In genomic region chr1:187264995-187265602, GRCh38 we compare ENCODE assay signal across 8 cellular contexts.
DNase-seq lines count a peak whose midpoint lies in the region; ATAC-seq and TF ChIP-seq lines count a peak whose summit lies in the region.

No MANE protein-coding gene starts in this region.

- H3K9me3 Mint-ChIP-seq in Calu3 (ENCODE audit: low read depth, unreplicated experiment) = no peaks in the 10 kb centered on the region
- peaks cover 10% of the 10 kb centered on the region for H3K9me3 Mint-ChIP-seq in natural killer cell treated with Interleukin-12 subunit alpha and Interleukin-12 subunit beta and Interleukin-15 and Interleukin-18, amount 100 ng/mL, for 72 hours

- BruUV-seq in Calu3 (replicated peaks; lab: Mats Ljungman, UMichigan) = no TSS peak

- H2BK120ac ChIP-seq in neuronal stem cell (ENCODE audit: low read depth, low read length) = no peak overlapping the region

- H3K27ac ChIP-seq in neuronal stem cell (replicated peaks; ENCODE audit: low read length) = no peak overlapping the region

- H2AK5ac ChIP-seq in neuronal stem cell (ENCODE audit: low read depth, low read length) = no peak overlapping the region

- peaks cover 9% of the 10 kb centered on the region for H3K4me1 Mint-ChIP-seq in Calu3 (ENCODE audit: low read depth, unreplicated experiment)
- no peaks in the 10 kb centered on the region for H3K4me1 Mint-ChIP-seq in natural killer cell treated with Interleukin-12 subunit alpha and Interleukin-12 subunit beta and Interleukin-15 and Interleukin-18, amount 100 ng/mL, for 72 hours (ENCODE audit: low read depth in 2 of 2)

- no peak overlapping the region for H3K18ac ChIP-seq in neuronal stem cell (ENCODE audit: low read length)

- H3K79me1 ChIP-seq in neuronal stem cell (ENCODE audit: low read depth, low read length) = no peaks in the 10 kb centered on the region

- H2BK12ac ChIP-seq in neuronal stem cell (ENCODE audit: low read length) = no peak overlapping the region

- ATAC-seq in HG02938 (IDR thresholded peaks at IDR 0.05; ENCODE audit: unreplicated experiment) = no peak
- ATAC-seq in natural killer cell treated with Interleukin-12 subunit alpha and Interleukin-12 subunit beta and Interleukin-15 and Interleukin-18, amount 100 ng/mL, for 72 hours = no peak

- intact Hi-C loops in Calu3 (cut with micrococcal nuclease; ENCODE audit: unreplicated experiment) = loop anchor here (2.0 to 10.0 kb wide), 6 partner anchors 132 to 1882 kb away; no protein-coding TSS in a partner anchor

- CTCF ChIA-PET in Calu3 (lab: Charles Lee) = interaction anchor here (0.7 to 1.1 kb wide), 3 partner anchors 125 to 663 kb away, joined by 3 to 4 read pairs (median 3); no protein-coding TSS in a partner anchor

- H2BK15ac ChIP-seq in neuronal stem cell (ENCODE audit: low read length) = no peak overlapping the region

- H3K36me3 ChIP-seq in neuronal stem cell (replicated peaks in 1 of 2; ENCODE audit: control insufficient read depth in 2 of 2, insufficient read depth in 2 of 2, low read length in 2 of 2) = no peaks in the 10 kb centered on the region

- no peak overlapping the region for H2AFZ ChIP-seq in neuronal stem cell (ENCODE audit: low read length)

- H3K9ac ChIP-seq in neuronal stem cell (ENCODE audit: low read depth, low read length, poor library complexity) = no peak overlapping the region

- H3K27ac Mint-ChIP-seq in Calu3 (ENCODE audit: unreplicated experiment) = no peak overlapping the region
- no peak overlapping the region for H3K27ac Mint-ChIP-seq in natural killer cell treated with Interleukin-12 subunit alpha and Interleukin-12 subunit beta and Interleukin-15 and Interleukin-18, amount 100 ng/mL, for 72 hours

- no peak overlapping the region for H3K4ac ChIP-seq in neuronal stem cell (ENCODE audit: low read length)

- H3K14ac ChIP-seq in neuronal stem cell (ENCODE audit: low read length) = no peak overlapping the region

- no peaks in the 10 kb centered on the region for H3K27me3 Mint-ChIP-seq in Calu3 (ENCODE audit: unreplicated experiment)
- H3K27me3 Mint-ChIP-seq in natural killer cell treated with Interleukin-12 subunit alpha and Interleukin-12 subunit beta and Interleukin-15 and Interleukin-18, amount 100 ng/mL, for 72 hours = no peaks in the 10 kb centered on the region

- H4K8ac ChIP-seq in neuronal stem cell (ENCODE audit: low read depth, low read length) = no peak overlapping the region

- no peaks in the 10 kb centered on the region for H3K27me3 ChIP-seq in neuronal stem cell (ENCODE audit: control insufficient read depth in 3 of 3, insufficient read depth in 3 of 3, low read depth in 1 of 3, low read length in 3 of 3)

- H4K91ac ChIP-seq in neuronal stem cell (ENCODE audit: low read depth, low read length, poor library complexity) = no peak overlapping the region

- no peak overlapping the region for H3K4me3 Mint-ChIP-seq in Calu3 (ENCODE audit: low read depth, unreplicated experiment)
- no peak overlapping the region for H3K4me3 Mint-ChIP-seq in natural killer cell treated with Interleukin-12 subunit alpha and Interleukin-12 subunit beta and Interleukin-15 and Interleukin-18, amount 100 ng/mL, for 72 hours

- no peak overlapping the region for H3K4me2 ChIP-seq in neuronal stem cell (ENCODE audit: insufficient read depth, low read length, poor library complexity, severe bottlenecking)

- DNase-seq in Calu3 (peak; percentile 70), HT1080 (ENCODE audit: low read depth) (peak; percentile 73), NCI-H82 treated with DMSO at 0.1 percent for 48 hours (lab: John Stamatoyannopoulos, UW; ENCODE audit: unreplicated experiment) (peak; percentile 53), cerebellum (ENCODE audit: low spot score) (peak; percentile 36), neuronal stem cell (ENCODE audit: low spot score) (peak; percentile 44)
- DNase-seq in activated CD4-positive, alpha-beta T cell treated with anti-CD3 and anti-CD28 coated beads, Interleukin-2, amount 50 U/mL, for 4 hours = no peak
- DNase-seq in natural killer cell treated with Interleukin-12 subunit alpha and Interleukin-12 subunit beta and Interleukin-15 and Interleukin-18, amount 100 ng/mL, for 72 hours (ENCODE audit: low spot score) = no peak

- peaks cover 2 to 3% of the 10 kb centered on the region in 2 donors for H3K4me1 ChIP-seq in neuronal stem cell (ENCODE audit: control insufficient read depth in 2 of 2, insufficient read depth in 1 of 2, low read depth in 1 of 2, low read length in 2 of 2)

- no peaks in the 10 kb centered on the region for H3K9me3 ChIP-seq in neuronal stem cell (replicated peaks in 1 of 2; ENCODE audit: control insufficient read depth in 2 of 2, insufficient read depth in 1 of 2, low read depth in 1 of 2, low read length in 2 of 2)

- peak; percentile 34 for TF ChIP-seq CTCF in Calu3 (IDR thresholded peaks at IDR 0.05; ENCODE audit: unreplicated experiment)

- WGBS in neuronal stem cell (ENCODE audit: extremely low coverage in 2 of 2, insufficient read length in 2 of 2, insufficient replicate concordance in 1 of 2), 2 donors = no CpG with 5 or more reads among the region's 4 CpGs

- H3K23ac ChIP-seq in neuronal stem cell (ENCODE audit: low read depth, low read length, poor library complexity) = no peak overlapping the region

- no peak overlapping the region for H2BK5ac ChIP-seq in neuronal stem cell (ENCODE audit: low read length)

- H3K4me3 ChIP-seq in neuronal stem cell (ENCODE audit: low read length in 2 of 2) = no peak overlapping the region

- H3K36me3 Mint-ChIP-seq in Calu3 (ENCODE audit: insufficient read depth, unreplicated experiment) = no peaks in the 10 kb centered on the region
- H3K36me3 Mint-ChIP-seq in natural killer cell treated with Interleukin-12 subunit alpha and Interleukin-12 subunit beta and Interleukin-15 and Interleukin-18, amount 100 ng/mL, for 72 hours = no peaks in the 10 kb centered on the region

Comparison
In these comparisons a context has a peak if more than half of its experiments do, and no peak if none do; other contexts are left out.
1. DNase-seq: peak in Calu3 (single experiment), HT1080 (single experiment), NCI-H82 treated with DMSO at 0.1 percent for 48 hours (single experiment), cerebellum (single experiment) and neuronal stem cell (single experiment); none in activated CD4-positive, alpha-beta T cell treated with anti-CD3 and anti-CD28 coated beads, Interleukin-2, amount 50 U/mL, for 4 hours (0 of 2) and natural killer cell treated with Interleukin-12 subunit alpha and Interleukin-12 subunit beta and Interleukin-15 and Interleukin-18, amount 100 ng/mL, for 72 hours (single experiment).